Comparison of ENCODE assay signal across 11 cellular contexts in the genomic region with DNA sequence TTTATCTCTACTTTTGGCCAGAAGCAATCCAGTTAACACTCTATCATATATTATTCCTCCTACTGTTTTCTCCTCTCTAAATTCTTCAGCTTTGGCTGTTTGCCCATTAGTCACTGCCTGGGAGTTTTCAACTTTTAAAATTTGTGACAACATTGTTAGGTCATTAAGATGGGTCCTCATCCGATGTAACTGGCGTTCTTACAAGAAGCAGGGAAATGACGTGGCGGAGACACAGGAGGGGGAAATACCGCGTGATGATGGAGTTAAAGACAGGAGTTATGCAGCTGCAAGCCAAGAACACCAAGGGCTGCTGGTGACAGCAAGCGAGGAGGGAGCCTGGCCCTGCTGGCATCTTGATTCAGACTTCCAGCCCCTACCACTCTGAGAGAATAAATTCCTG. TPM values are rescaled to one million over a fixed set of nuclear protein-coding genes. Genes with fewer than 3 reads are reported as not detected.
DNase-seq lines count a peak whose midpoint lies in the region; ATAC-seq and TF ChIP-seq lines count a peak whose summit lies in the region.
"Had no signal": no experiment of that assay in that cellular context is flagged by ENCODE, and none has a peak within 500 bp of the region (broad histone marks: within the 10 kb centered on the region; RNA-seq: fewer than 3 reads in every experiment).

No MANE protein-coding gene starts in this region.

- CTCF ChIA-PET in mammary epithelial cell (lab: Charles Lee; ENCODE audit: low non-redundant PET): no interaction called here

- peaks cover 21% of the 10 kb centered on the region for H3K27me3 Mint-ChIP-seq in mesothelial cell of epicardium (ENCODE audit: low read depth)

- no peak overlapping the region for H3K27ac Mint-ChIP-seq in mesothelial cell of epicardium

- no peak overlapping the region for H2AFZ ChIP-seq in mammary epithelial cell (ENCODE audit: low read depth, low read length)

- H3K36me3 Mint-ChIP-seq in mesothelial cell of epicardium: no peaks in the 10 kb centered on the region

- no peak overlapping the region for H3K4me3 ChIP-seq in mammary epithelial cell (replicated peaks in 1 of 3; ENCODE audit: insufficient read depth in 1 of 3, low read depth in 2 of 3, low read length in 3 of 3)

- dilution Hi-C loops in mammary epithelial cell (cut with HindIII; ENCODE audit: low sequenced_read_pairs): no loop called here

- 76% methylated on average over 7 of the region's 7 CpGs for WGBS in mammary epithelial cell (ENCODE audit: low coverage, missing lambda C conversion rate)

- no TSS peak for BruUV-seq in mammary epithelial cell (replicated peaks; lab: Mats Ljungman, UMichigan)

- no peaks in the 10 kb centered on the region for H3K36me3 ChIP-seq in mammary epithelial cell (ENCODE audit: insufficient read depth, low read length)

- no peak overlapping the region for H3K4me2 ChIP-seq in mammary epithelial cell (ENCODE audit: insufficient read depth, low read depth, low read length)

- no peak overlapping the region for H3K9ac ChIP-seq in mammary epithelial cell (ENCODE audit: insufficient read depth, low read length)

- intact Hi-C loops in mammary epithelial cell (cut with micrococcal nuclease): loop anchor here (5.0 kb wide), 2 partner anchors 194 to 359 kb away; a partner anchor contains a TSS

- no peak overlapping the region for H3K27ac ChIP-seq in mammary epithelial cell (ENCODE audit: insufficient read depth, low read depth, low read length)

- H4K20me1 ChIP-seq in mammary epithelial cell (ENCODE audit: insufficient read depth, low read length): no peaks in the 10 kb centered on the region

- H3K4me1 Mint-ChIP-seq in mesothelial cell of epicardium: no peaks in the 10 kb centered on the region
- H3K4me1 Mint-ChIP-seq: neural crest cell had no signal

- in situ Hi-C loops in mammary epithelial cell (cut with MboI; ENCODE audit: low sequenced_read_pairs in 2 of 2): loop anchor here (25.0 kb wide), 2 partner anchors 299 to 574 kb away; a partner anchor contains a TSS

- no peaks in the 10 kb centered on the region for H3K79me2 ChIP-seq in mammary epithelial cell (ENCODE audit: insufficient read depth, low read length)

- H3K4me3 Mint-ChIP-seq in mesothelial cell of epicardium: no peak overlapping the region
- H3K4me3 Mint-ChIP-seq: neural crest cell had no signal

- H3K27me3 ChIP-seq in mammary epithelial cell (ENCODE audit: insufficient read depth, low read length): no peaks in the 10 kb centered on the region

- peak; percentile 4 for DNase-seq in mammary epithelial cell
- no peak for DNase-seq in mesothelial cell of epicardium (ENCODE audit: low spot score in 2 of 2, unreplicated experiment in 2 of 2)
- DNase-seq in GOT3 (lab: John Stamatoyannopoulos, UW): no peak
- no peak for DNase-seq in KG1 (lab: John Stamatoyannopoulos, UW)
- DNase-seq: cerebellar nuclear complex had no signal

- TF ChIP-seq CTCF in mammary epithelial cell (conservative IDR thresholded peaks at IDR 0.05 in 1 of 2, IDR thresholded peaks at IDR 0.05 in 1 of 2; ENCODE audit: extremely low read depth in 1 of 2, insufficient read depth in 1 of 2, low read depth in 1 of 2, low read length in 2 of 2) (no peak), mesothelial cell of epicardium (IDR thresholded peaks at IDR 0.05; ENCODE audit: unreplicated experiment) (no peak)

- H3K9me3 ChIP-seq in mammary epithelial cell (replicated peaks; ENCODE audit: insufficient read depth, low read length): no peaks in the 10 kb centered on the region

- H3K4me1 ChIP-seq in mammary epithelial cell (ENCODE audit: insufficient read depth, low read length): no peaks in the 10 kb centered on the region

- ATAC-seq in GM18511 (IDR thresholded peaks at IDR 0.05; ENCODE audit: unreplicated experiment) (peak; percentile 24), GM21515 (IDR thresholded peaks at IDR 0.05; ENCODE audit: unreplicated experiment) (peak; percentile 33), HG03378 (IDR thresholded peaks at IDR 0.05; ENCODE audit: unreplicated experiment) (peak; percentile 22), GM18519 (IDR thresholded peaks at IDR 0.05; ENCODE audit: low FRiP score, unreplicated experiment) (no peak)

- H3K9me3 Mint-ChIP-seq in mesothelial cell of epicardium: no peaks in the 10 kb centered on the region

RNA-seq across cellular contexts. Expression of a gene that starts 34.8 kb away (rescaled TPM):
- total RNA-seq in mammary epithelial cell (not detected), mesothelial cell of epicardium (not detected in 3 replicates)
- not detected for polyA plus RNA-seq in mammary epithelial cell
- not detected for polyA minus RNA-seq in mammary epithelial cell
- total RNA-seq: HT-29, neural crest cell had no signal

RNA-seq across cellular contexts. Expression of a gene that starts 59.9 kb away (rescaled TPM):
- total RNA-seq in mammary epithelial cell (not detected), mesothelial cell of epicardium (not detected in 3 replicates)
- not detected for polyA plus RNA-seq in mammary epithelial cell
- not detected for polyA minus RNA-seq in mammary epithelial cell
- total RNA-seq: HT-29, neural crest cell had no signal
